ENCODE assay signal across 18 cellular contexts in the genomic region with DNA sequence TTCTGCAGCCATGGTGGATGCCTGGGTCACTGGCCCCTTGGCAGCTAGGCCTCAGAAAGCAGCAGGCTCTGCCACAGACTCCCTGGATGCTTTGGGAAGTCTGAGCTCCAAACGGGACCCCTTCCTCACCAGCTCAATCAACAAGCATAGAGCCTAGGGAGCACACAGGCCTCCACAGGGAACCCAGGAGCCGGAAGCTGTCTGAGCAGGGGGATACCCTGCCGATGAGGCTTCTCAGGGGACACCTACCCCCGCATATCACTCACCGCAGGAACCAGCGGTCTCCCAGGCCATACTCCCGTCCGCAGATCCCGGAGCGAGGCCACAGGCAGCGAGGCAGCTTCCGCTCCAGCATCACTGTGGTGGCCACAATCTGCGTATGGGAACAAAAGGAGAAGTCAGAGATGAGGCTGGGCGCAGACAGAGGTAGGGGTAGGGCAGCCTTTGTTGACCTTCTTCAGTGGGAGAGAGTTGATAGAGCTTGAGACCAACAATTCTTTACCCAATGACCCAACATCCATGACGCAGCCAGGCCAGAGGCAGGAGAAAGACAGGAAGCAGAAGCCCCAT. TPM values are rescaled to one million over a fixed set of nuclear protein-coding genes. Genes with fewer than 3 reads are reported as not detected.
DNase-seq lines count a peak whose midpoint lies in the region; ATAC-seq and TF ChIP-seq lines count a peak whose summit lies in the region.
"Had no signal": no experiment of that assay in that cellular context is flagged by ENCODE, and none has a peak within 500 bp of the region (broad histone marks: within the 10 kb centered on the region; RNA-seq: fewer than 3 reads in every experiment).

No MANE protein-coding gene starts in this region.

- no peaks in the 10 kb centered on the region for H3K36me3 ChIP-seq in breast epithelium
- H3K36me3 ChIP-seq: BE2C had no signal

- TF ChIP-seq POLR2A in breast epithelium (IDR thresholded peaks at IDR 0.05) = no peak

- H3K27me3 ChIP-seq in breast epithelium = no peaks in the 10 kb centered on the region
- H3K27me3 ChIP-seq: BE2C had no signal

- no peaks in the 10 kb centered on the region for H3K4me1 ChIP-seq in breast epithelium
- H3K4me1 ChIP-seq: BE2C had no signal

- H3K36me3 Mint-ChIP-seq in MCF 10A (ENCODE audit: insufficient read depth, unreplicated experiment) = no peaks in the 10 kb centered on the region
- no peaks in the 10 kb centered on the region for H3K36me3 Mint-ChIP-seq in activated CD8-positive, alpha-beta memory T cell treated with anti-CD3 and anti-CD28 coated beads, Interleukin-2, amount 10 ng/mL, durations not matched to agents 7 days and 5 days
- no peaks in the 10 kb centered on the region for H3K36me3 Mint-ChIP-seq in osteocyte (ENCODE audit: unreplicated experiment)

- no peaks in the 10 kb centered on the region for H3K9me3 ChIP-seq in breast epithelium
- H3K9me3 ChIP-seq: BE2C had no signal

- POLR2A ChIA-PET in MCF 10A (lab: Yijun Ruan, JAX) = interaction anchor here (0.7 to 0.9 kb wide), 3 partner anchors 13 to 83 kb away, joined by 3 read pairs; no protein-coding TSS in a partner anchor

- intact Hi-C loops in breast epithelium (cut with DNase I; ENCODE audit: low total_unique reads) (no loop called here), MCF 10A (cut with micrococcal nuclease) (no loop called here)

- BruUV-seq in MCF 10A (replicated peaks; lab: Mats Ljungman, UMichigan) = no TSS peak

- H3K4me3 ChIP-seq in breast epithelium = no peak overlapping the region

- DNase-seq in breast epithelium (ENCODE audit: low spot score in 2 of 2) = peak; percentile 12 to 34
- no peak for DNase-seq in MCF 10A (ENCODE audit: unreplicated experiment)
- peak; percentile 11 for DNase-seq in activated CD8-positive, alpha-beta memory T cell treated with anti-CD3 and anti-CD28 coated beads, Interleukin-2, amount 10 ng/mL, durations not matched to agents 7 days and 5 days
- DNase-seq in islet precursor cell = peak; percentile 49
- peak; percentile 82 for DNase-seq in osteocyte (ENCODE audit: extremely low spot score, unreplicated experiment)
- DNase-seq in anterior cingulate cortex (lab: John Stamatoyannopoulos, UW) = no peak
- DNase-seq in amniotic stem cell (lab: John Stamatoyannopoulos, UW) = no peak
- DNase-seq: 8988T, BE2C, NCI-H1048, NCI-H146, NCI-H2081 treated with DMSO at 0.1 percent for 48 hours, NCI-H510A, Right ventricle myocardium superior had no signal

- H3K27ac Mint-ChIP-seq in MCF 10A (ENCODE audit: low read depth, unreplicated experiment) (no peak overlapping the region), osteocyte (ENCODE audit: unreplicated experiment) (no peak overlapping the region)
- no peak overlapping the region for H3K27ac Mint-ChIP-seq in activated CD8-positive, alpha-beta memory T cell treated with anti-CD3 and anti-CD28 coated beads, Interleukin-2, amount 10 ng/mL, durations not matched to agents 7 days and 5 days
- H3K27ac Mint-ChIP-seq: CD8-positive, alpha-beta T cell had no signal

- no peak for ATAC-seq in activated CD8-positive, alpha-beta memory T cell treated with anti-CD3 and anti-CD28 coated beads, Interleukin-2, amount 10 ng/mL, durations not matched to agents 7 days and 5 days
- no peak for ATAC-seq in HG03159 (IDR thresholded peaks at IDR 0.05; ENCODE audit: unreplicated experiment)
- ATAC-seq: CD8-positive, alpha-beta T cell; HCT116; Panc1 had no signal

- H3K27ac ChIP-seq in breast epithelium = no peak overlapping the region

- H3K27me3 Mint-ChIP-seq in MCF 10A (ENCODE audit: insufficient read depth, unreplicated experiment) = peaks cover 18% of the 10 kb centered on the region
- H3K27me3 Mint-ChIP-seq in activated CD8-positive, alpha-beta memory T cell treated with anti-CD3 and anti-CD28 coated beads, Interleukin-2, amount 10 ng/mL, durations not matched to agents 7 days and 5 days = no peaks in the 10 kb centered on the region
- no peaks in the 10 kb centered on the region for H3K27me3 Mint-ChIP-seq in osteocyte (ENCODE audit: unreplicated experiment)

- H3K9me3 Mint-ChIP-seq in MCF 10A (ENCODE audit: unreplicated experiment) (no peaks in the 10 kb centered on the region), osteocyte (ENCODE audit: unreplicated experiment) (no peaks in the 10 kb centered on the region)
- H3K9me3 Mint-ChIP-seq in activated CD8-positive, alpha-beta memory T cell treated with anti-CD3 and anti-CD28 coated beads, Interleukin-2, amount 10 ng/mL, durations not matched to agents 7 days and 5 days (ENCODE audit: low read depth) = no peaks in the 10 kb centered on the region
- H3K9me3 Mint-ChIP-seq: CD8-positive, alpha-beta T cell had no signal

- CTCF ChIA-PET in MCF 10A (lab: Yijun Ruan, JAX) = interaction anchor here (0.8 to 5.6 kb wide), 16 partner anchors 9 to 368 kb away, joined by 3 to 48 read pairs (median 6); a partner anchor contains a TSS
- CTCF ChIA-PET in activated CD8-positive, alpha-beta memory T cell treated with anti-CD3 and anti-CD28 coated beads, Interleukin-2, amount 10 ng/mL, durations not matched to agents 7 days and 5 days (lab: Charles Lee) = interaction anchor here (1.0 to 3.6 kb wide), 11 partner anchors 9 to 136 kb away, joined by 3 to 22 read pairs (median 6); a partner anchor contains a TSS

- no peak for TF ChIP-seq CTCF in breast epithelium (IDR thresholded peaks at IDR 0.05)
- TF ChIP-seq CTCF in MCF 10A (IDR thresholded peaks at IDR 0.05; ENCODE audit: unreplicated experiment) = no peak
- TF ChIP-seq CTCF in osteocyte (IDR thresholded peaks at IDR 0.05) = no peak

- H3K4me3 Mint-ChIP-seq in MCF 10A (ENCODE audit: unreplicated experiment) (no peak overlapping the region), osteocyte (ENCODE audit: unreplicated experiment) (no peak overlapping the region)
- H3K4me3 Mint-ChIP-seq in activated CD8-positive, alpha-beta memory T cell treated with anti-CD3 and anti-CD28 coated beads, Interleukin-2, amount 10 ng/mL, durations not matched to agents 7 days and 5 days = no peak overlapping the region
- H3K4me3 Mint-ChIP-seq: CD8-positive, alpha-beta T cell had no signal

- H3K4me1 Mint-ChIP-seq in MCF 10A (ENCODE audit: insufficient read depth, unreplicated experiment) (no peaks in the 10 kb centered on the region), osteocyte (ENCODE audit: unreplicated experiment) (no peaks in the 10 kb centered on the region)
- H3K4me1 Mint-ChIP-seq in activated CD8-positive, alpha-beta memory T cell treated with anti-CD3 and anti-CD28 coated beads, Interleukin-2, amount 10 ng/mL, durations not matched to agents 7 days and 5 days = no peaks in the 10 kb centered on the region

RNA-seq across cellular contexts. Expression of a gene that starts 13.4 kb away (rescaled TPM):
- total RNA-seq in breast epithelium (10 to 100 TPM in 2 of 3 donors, under 1 TPM in 1; under 0.01 to 19.8 (median 13.4) TPM), MCF 10A (2022) (0.30 and 0.44 TPM in 2 replicates), osteocyte (not detected in 2 replicates)
- not detected for total RNA-seq in activated CD8-positive, alpha-beta memory T cell treated with anti-CD3 and anti-CD28 coated beads, Interleukin-2, amount 10 ng/mL, durations not matched to agents 7 days and 5 days
- total RNA-seq: CD8-positive, alpha-beta T cell; Right ventricle myocardium superior had no signal

RNA-seq across cellular contexts. Expression of a gene that starts 17.3 kb away (rescaled TPM):
- total RNA-seq in breast epithelium (10 to 100 TPM in 2 of 3 donors, 1 to 10 TPM in 1; 5.2 to 29.8 (median 29.6) TPM), MCF 10A (2022) (0.79 and 1.4 TPM in 2 replicates), osteocyte (13.7 and 14.7 TPM in 2 replicates)
- 1 to 10 TPM; 5.1 to 7.5 TPM for total RNA-seq in activated CD8-positive, alpha-beta memory T cell treated with anti-CD3 and anti-CD28 coated beads, Interleukin-2, amount 10 ng/mL, durations not matched to agents 7 days and 5 days

Comparison
In these comparisons a context has a peak if more than half of its experiments do, and no peak if none do; other contexts are left out.
1. DNase-seq: peak in breast epithelium (2 of 2), activated CD8-positive, alpha-beta memory T cell treated with anti-CD3 and anti-CD28 coated beads, Interleukin-2, amount 10 ng/mL, durations not matched to agents 7 days and 5 days (single experiment), islet precursor cell (single experiment) and osteocyte (single experiment); none in MCF 10A (single experiment), anterior cingulate cortex (0 of 58) and amniotic stem cell (single experiment).